Comparison of ENCODE assay signal across 8 cellular contexts in the genomic region with DNA sequence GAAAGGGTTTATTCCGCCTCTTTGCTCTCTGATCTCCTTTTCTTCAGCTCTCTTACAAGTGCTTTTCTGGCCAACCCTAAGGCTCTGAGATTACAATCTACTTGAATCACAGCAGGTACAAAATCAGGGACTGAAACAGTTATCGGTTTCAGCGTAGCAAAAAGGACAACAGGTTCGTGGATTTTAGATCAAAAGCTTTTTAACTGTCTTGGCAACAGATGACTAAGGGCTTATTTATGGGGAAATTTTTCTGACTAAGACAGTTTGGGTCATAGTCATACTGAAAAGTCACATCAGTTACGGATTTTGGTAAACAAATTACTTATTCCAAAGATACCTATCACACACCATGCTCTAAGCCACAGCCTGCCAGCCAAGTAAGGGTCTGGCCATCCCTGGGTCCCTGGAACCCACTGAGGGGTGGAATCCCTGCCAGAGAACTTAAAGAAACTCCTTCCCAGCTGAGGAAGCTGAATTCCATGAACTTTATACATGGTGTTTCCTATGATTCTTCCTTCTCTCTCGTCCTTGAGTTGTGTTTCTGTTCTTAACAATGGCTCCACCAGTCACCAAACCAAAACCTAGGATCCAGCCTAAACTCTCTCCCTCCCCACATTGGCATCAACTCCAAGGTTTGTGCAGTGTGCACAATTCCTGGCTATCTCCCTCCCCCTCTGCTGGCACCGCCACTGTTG.
DNase-seq lines count a peak whose midpoint lies in the region; ATAC-seq, FAIRE-seq and TF ChIP-seq lines count a peak whose summit lies in the region.

No MANE protein-coding gene starts in this region.

- TF ChIP-seq POLR2A in right lobe of liver (IDR thresholded peaks at IDR 0.05), result no peak

- 24% methylated on average over 6 of the region's 7 CpGs for WGBS in right lobe of liver (ENCODE audit: insufficient coverage, low coverage, low lambda C conversion rate, missing lambda C conversion rate)

- H3K27ac ChIP-seq in right lobe of liver, result peak overlapping the region; percentile 71 to 93 (median 77)
- H3K27ac ChIP-seq in upper lobe of right lung, result peak overlapping the region; percentile 85

- FAIRE-seq in HTR-8/SVneo (lab: Jason Lieb, UNC), result no peak

- intact Hi-C loops in right lobe of liver (cut with DNase I) (no loop called here), upper lobe of right lung (cut with DNase I) (no loop called here)

- H3K4me1 ChIP-seq in right lobe of liver (peaks cover 0 to 50% (median 10%) of the 10 kb centered on the region in 4 donors), upper lobe of right lung (peaks cover 17% of the 10 kb centered on the region)

- TF ChIP-seq CTCF in LNCaP clone FGC (IDR thresholded peaks at IDR 0.05; ENCODE audit: control insufficient read depth, extremely low read depth, insufficient read depth) (no peak), right lobe of liver (IDR thresholded peaks at IDR 0.05) (no peak), upper lobe of right lung (IDR thresholded peaks at IDR 0.05) (no peak)

- H3K4me3 ChIP-seq in LNCaP clone FGC (ENCODE audit: low read depth, low read length), result peak overlapping the region; percentile 54
- peak overlapping the region in 1 of 3 donors; percentile 64 for H3K4me3 ChIP-seq in right lobe of liver
- H3K4me3 ChIP-seq in upper lobe of right lung, result peak overlapping the region; percentile 74

- H3K9me3 ChIP-seq in right lobe of liver, result no peaks in the 10 kb centered on the region
- H3K9me3 ChIP-seq in upper lobe of right lung, result no peaks in the 10 kb centered on the region

- H3K27me3 ChIP-seq in right lobe of liver (no peaks in the 10 kb centered on the region), upper lobe of right lung (no peaks in the 10 kb centered on the region)

- H3K36me3 ChIP-seq in right lobe of liver (peaks cover 0 to 4% (median 0%) of the 10 kb centered on the region in 4 donors), upper lobe of right lung (peaks cover 10% of the 10 kb centered on the region)

- DNase-seq in GM04503 (ENCODE audit: low read depth) (peak; percentile 26), LNCaP clone FGC (ENCODE audit: low read depth) (no peak), amniotic stem cell (lab: John Stamatoyannopoulos, UW) (peak; percentile 51), right lobe of liver (no peak), upper lobe of right lung (no peak), inferior parietal cortex (ENCODE audit: extremely low spot score) (no peak), HTR-8/SVneo (ENCODE audit: insufficient read length, low spot score) (no peak)

- ATAC-seq in GM21529 (IDR thresholded peaks at IDR 0.05; ENCODE audit: unreplicated experiment) (peak; percentile 44), right lobe of liver (peak in 1 of 4 donors; percentile 48), upper lobe of right lung (no peak)

Comparison
In these comparisons a context has a peak if more than half of its experiments do, and no peak if none do; other contexts are left out.
1. DNase-seq: peak in GM04503 (single experiment) and amniotic stem cell (single experiment); none in LNCaP clone FGC (single experiment), right lobe of liver (0 of 3), upper lobe of right lung (single experiment), inferior parietal cortex (single experiment) and HTR-8/SVneo (single experiment).